ENCODE assay signal across 1 cellular context in genomic region chr11:18632841-18633240, GRCh38.
TF ChIP-seq lines count a peak whose summit lies in the region.

No MANE protein-coding gene starts in this region.

TF ChIP-seq in SK-N-SH, 30 proteins besides CTCF, POLR2A, EP300 and RAD21 (continued from another document):
- TF ChIP-seq MEF2A (IDR thresholded peaks at IDR 0.05; ENCODE audit: borderline replicate concordance, low read depth) (no peak), RXRA (IDR thresholded peaks at IDR 0.05; ENCODE audit: borderline replicate concordance, low read depth) (no peak), TAF1 (IDR thresholded peaks at IDR 0.05; ENCODE audit: borderline replicate concordance, low read depth, low read length) (no peak), USF2 (IDR thresholded peaks at IDR 0.05; ENCODE audit: borderline replicate concordance, low read depth, low read length) (no peak), ELF1 (IDR thresholded peaks at IDR 0.05) (no peak), FOXM1 (IDR thresholded peaks at IDR 0.05; ENCODE audit: low read depth) (no peak), REST (IDR thresholded peaks at IDR 0.05; ENCODE audit: low read depth, low read length) (no peak), CHD2 (IDR thresholded peaks at IDR 0.05; ENCODE audit: low read length, partially characterized antibody) (no peak), MAX (IDR thresholded peaks at IDR 0.05; ENCODE audit: low read depth) (no peak), YY1 (IDR thresholded peaks at IDR 0.05; ENCODE audit: low read depth) (no peak)
TF ChIP-seq in SK-N-SH: peak in this region for 0.
